1 cellular context compared by ENCODE assay signal in the genomic region with DNA sequence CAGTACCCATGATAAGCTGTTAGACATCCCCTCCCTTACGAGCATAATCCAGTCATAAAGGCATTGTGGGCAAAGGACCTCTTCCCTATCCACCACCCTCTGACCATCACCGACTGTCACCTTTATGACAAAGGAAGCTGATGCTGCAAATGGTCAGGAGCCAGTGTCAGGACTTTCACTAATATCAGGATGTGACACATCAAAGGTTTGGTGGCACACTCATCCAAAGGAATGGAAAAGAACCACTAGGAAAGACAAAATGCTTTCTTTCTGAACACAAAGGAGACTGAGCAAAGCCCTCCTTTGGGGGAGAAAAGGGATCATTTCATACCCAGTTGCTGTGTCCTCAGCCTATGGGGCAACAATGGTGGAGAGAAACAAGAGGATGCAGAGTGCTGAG.
TF ChIP-seq lines count a peak whose summit lies in the region.

No MANE protein-coding gene starts in this region.

TF ChIP-seq in HCT116, 20 proteins besides CTCF, POLR2A, EP300 and RAD21 (continued from another document):
- TF ChIP-seq, protein P1, sequence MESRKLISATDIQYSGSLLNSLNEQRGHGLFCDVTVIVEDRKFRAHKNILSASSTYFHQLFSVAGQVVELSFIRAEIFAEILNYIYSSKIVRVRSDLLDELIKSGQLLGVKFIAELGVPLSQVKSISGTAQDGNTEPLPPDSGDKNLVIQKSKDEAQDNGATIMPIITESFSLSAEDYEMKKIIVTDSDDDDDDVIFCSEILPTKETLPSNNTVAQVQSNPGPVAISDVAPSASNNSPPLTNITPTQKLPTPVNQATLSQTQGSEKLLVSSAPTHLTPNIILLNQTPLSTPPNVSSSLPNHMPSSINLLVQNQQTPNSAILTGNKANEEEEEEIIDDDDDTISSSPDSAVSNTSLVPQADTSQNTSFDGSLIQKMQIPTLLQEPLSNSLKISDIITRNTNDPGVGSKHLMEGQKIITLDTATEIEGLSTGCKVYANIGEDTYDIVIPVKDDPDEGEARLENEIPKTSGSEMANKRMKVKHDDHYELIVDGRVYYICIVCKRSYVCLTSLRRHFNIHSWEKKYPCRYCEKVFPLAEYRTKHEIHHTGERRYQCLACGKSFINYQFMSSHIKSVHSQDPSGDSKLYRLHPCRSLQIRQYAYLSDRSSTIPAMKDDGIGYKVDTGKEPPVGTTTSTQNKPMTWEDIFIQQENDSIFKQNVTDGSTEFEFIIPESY (IDR thresholded peaks at IDR 0.05; ENCODE audit: extremely low read depth, insufficient replicate concordance, low read length): no peak
- no peak for TF ChIP-seq TCF7L2 (IDR thresholded peaks at IDR 0.05; ENCODE audit: borderline replicate concordance, extremely low read depth, insufficient read depth, insufficient read length)
- TF ChIP-seq EZH2 (IDR thresholded peaks at IDR 0.05): no peak
- no peak for TF ChIP-seq CBX3 (IDR thresholded peaks at IDR 0.05; ENCODE audit: low read depth)
- no peak for TF ChIP-seq EGR1 (IDR thresholded peaks at IDR 0.05; ENCODE audit: low read depth)
- no peak for TF ChIP-seq ZNF274 (IDR thresholded peaks at IDR 0.05; ENCODE audit: low read depth, low read length)
- TF ChIP-seq YY1 (IDR thresholded peaks at IDR 0.05; ENCODE audit: extremely low read depth, insufficient replicate concordance, low read depth, low read length): no peak
- no peak for TF ChIP-seq EZH2phosphoT487 (IDR thresholded peaks at IDR 0.05; ENCODE audit: borderline replicate concordance)
- no peak for TF ChIP-seq ATF3 (IDR thresholded peaks at IDR 0.05)
- no peak for TF ChIP-seq ZFX (IDR thresholded peaks at IDR 0.05)
- no peak for TF ChIP-seq ELF1 (IDR thresholded peaks at IDR 0.05; ENCODE audit: borderline replicate concordance, low read depth)
- TF ChIP-seq REST (IDR thresholded peaks at IDR 0.05; ENCODE audit: low read depth): no peak
- TF ChIP-seq SRF (IDR thresholded peaks at IDR 0.05; ENCODE audit: low read depth): no peak
- TF ChIP-seq SP1 (IDR thresholded peaks at IDR 0.05; ENCODE audit: low read depth): 0 out of 2 replicates have a peak, but pooled peaks have one; percentile 22
- no peak for TF ChIP-seq SIN3A (IDR thresholded peaks at IDR 0.05; ENCODE audit: low read depth)
- 0 out of 2 replicates have a peak, but pooled peaks have one; percentile 34 for TF ChIP-seq FOSL1 (IDR thresholded peaks at IDR 0.05; ENCODE audit: low read depth)
- TF ChIP-seq, protein P2, sequence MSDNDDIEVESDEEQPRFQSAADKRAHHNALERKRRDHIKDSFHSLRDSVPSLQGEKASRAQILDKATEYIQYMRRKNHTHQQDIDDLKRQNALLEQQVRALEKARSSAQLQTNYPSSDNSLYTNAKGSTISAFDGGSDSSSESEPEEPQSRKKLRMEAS (IDR thresholded peaks at IDR 0.05): no peak
- TF ChIP-seq POLR2AphosphoS5 (IDR thresholded peaks at IDR 0.05; ENCODE audit: low read depth, low read length): no peak
